20 cellular contexts compared by ENCODE assay signal in genomic region chr12:121330692-121331091, GRCh38. TPM values are rescaled to one million over a fixed set of nuclear protein-coding genes. Genes with fewer than 3 reads are reported as not detected.
DNase-seq lines count a peak whose midpoint lies in the region; ATAC-seq and FAIRE-seq lines count a peak whose summit lies in the region.
"Had no signal": no experiment of that assay in that cellular context is flagged by ENCODE, and none has a peak within 500 bp of the region (broad histone marks: within the 10 kb centered on the region; RNA-seq: fewer than 3 reads in every experiment).

No MANE protein-coding gene starts in this region.

- DNase-seq in NCI-H1105 treated with DMSO at 0.1 percent for 48 hours (lab: John Stamatoyannopoulos, UW) (peak; percentile 18), NCI-H1105 (lab: John Stamatoyannopoulos, UW) (no peak), DMS53 (lab: John Stamatoyannopoulos, UW) (peak; percentile 86), NCI-H2171 treated with DMSO at 0.1 percent for 48 hours (lab: John Stamatoyannopoulos, UW) (peak; percentile 81), kidney tubule cell (ENCODE audit: low spot score) (peak; percentile 20), frontal cortex (ENCODE audit: low spot score in 2 of 2) (no peak), NCI-H526 treated with DMSO at 0.1 percent for 48 hours (lab: John Stamatoyannopoulos, UW) (no peak)
- DNase-seq: 8988T; AML-193; Caco-2; CD8-positive, alpha-beta memory T cell; DMS79 treated with DMSO at 0.1 percent for 48 hours; EL; H7; IMR-90 had no signal

- no peak for FAIRE-seq in frontal cortex (lab: Jason Lieb, UNC)
- FAIRE-seq: G401.6, GM12892, GM19239 had no signal

- ATAC-seq in GM19395 (IDR thresholded peaks at IDR 0.05; ENCODE audit: unreplicated experiment) = no peak
- ATAC-seq: GM23338 had no signal

RNA-seq across cellular contexts. Expression of gene ANAPC5, which starts 21.5 kb away (rescaled TPM):
- 142 TPM for total RNA-seq in frontal cortex

RNA-seq across cellular contexts. Expression of gene CAMKK2, which starts 34.2 kb away (rescaled TPM):
- total RNA-seq in frontal cortex = 38.3 TPM

Comparison
In these comparisons a context has a peak if more than half of its experiments do, and no peak if none do; other contexts are left out.
1. DNase-seq: peak in NCI-H1105 treated with DMSO at 0.1 percent for 48 hours (single experiment), DMS53 (single experiment), NCI-H2171 treated with DMSO at 0.1 percent for 48 hours (single experiment) and kidney tubule cell (single experiment); none in NCI-H1105 (single experiment), frontal cortex (0 of 2) and NCI-H526 treated with DMSO at 0.1 percent for 48 hours (single experiment).